ENCODE assay signal across 8 cellular contexts in the genomic region with DNA sequence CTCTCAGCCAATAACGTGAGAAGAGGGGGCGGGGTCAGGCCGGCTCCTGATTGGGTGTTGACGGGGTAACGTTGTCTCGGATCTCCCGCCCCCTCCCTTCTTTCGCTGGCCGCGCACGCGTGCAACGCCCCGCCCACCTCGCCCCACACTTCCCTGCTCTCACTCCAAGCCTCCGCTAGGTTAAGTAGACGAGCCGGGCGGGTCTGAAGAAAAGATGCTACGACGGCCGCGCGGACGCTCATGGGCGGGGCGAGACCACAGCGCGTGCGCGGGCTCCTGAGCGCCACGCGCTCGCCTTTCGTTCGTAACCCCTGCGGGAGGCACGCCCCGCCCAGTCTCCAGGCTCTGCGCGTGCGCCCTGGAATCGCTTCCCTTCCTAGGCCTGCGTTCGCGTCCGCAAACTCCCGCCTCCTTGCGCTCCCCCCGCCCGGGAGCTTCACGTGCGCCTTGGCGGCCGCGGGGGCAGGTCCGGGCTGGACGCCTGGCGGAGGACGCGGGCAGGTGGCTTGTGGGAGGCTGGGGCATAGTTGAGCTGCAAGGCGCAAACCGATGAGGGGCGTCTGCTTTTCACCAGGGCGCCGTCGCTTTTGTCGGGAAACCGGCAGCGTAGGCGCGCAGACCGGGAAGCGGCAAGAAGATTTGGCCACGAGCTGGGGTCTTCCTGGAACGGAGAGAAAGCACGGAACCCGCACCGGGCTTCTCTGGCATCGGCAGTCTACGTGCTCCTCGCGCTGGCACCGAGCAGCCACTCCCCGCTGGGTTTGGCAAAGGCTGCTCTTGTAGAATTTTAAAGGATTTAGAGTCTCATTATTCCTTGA. TPM values are rescaled to one million over a fixed set of nuclear protein-coding genes. Genes with fewer than 3 reads are reported as not detected.
DNase-seq lines count a peak whose midpoint lies in the region; ATAC-seq and TF ChIP-seq lines count a peak whose summit lies in the region.

No MANE protein-coding gene starts in this region.

- TF ChIP-seq EP300 in Ishikawa (IDR thresholded peaks at IDR 0.05; ENCODE audit: borderline replicate concordance) = 0 out of 2 replicates have a peak, but pooled peaks have one; percentile 15

- peak overlapping the region; percentile 83 for H3K4me3 ChIP-seq in epithelial cell of proximal tubule (ENCODE audit: low read depth, low read length)

- peak; percentile 2; the same call in 1 of the 2 replicates for TF ChIP-seq RAD21 in Ishikawa (IDR thresholded peaks at IDR 0.05; ENCODE audit: low read depth)

- peak; percentile 17 for TF ChIP-seq CTCF in epithelial cell of proximal tubule (conservative IDR thresholded peaks at IDR 0.05; ENCODE audit: low read depth, low read length)

- DNase-seq in DMS53 treated with DMSO at 0.1 percent for 48 hours (lab: John Stamatoyannopoulos, UW; ENCODE audit: unreplicated experiment) (peak; percentile 96), OCI-M2 (lab: John Stamatoyannopoulos, UW; ENCODE audit: unreplicated experiment) (peak; percentile 78), epithelial cell of proximal tubule (ENCODE audit: low read depth) (peak; percentile 76), mucosa of gallbladder (ENCODE audit: low spot score) (peak; percentile 100)
- peak; percentile 98 for DNase-seq in activated T-cell treated with anti-CD3 and anti-CD28 coated beads, Interleukin-2, amount 50 U/mL, for 1 hour
- peak; percentile 100 for DNase-seq in stimulated activated CD8-positive, alpha-beta memory T cell treated with anti-CD3 and anti-CD28 coated beads, Interleukin-4, amount 100 ng/mL, for 24 hours (ENCODE audit: low read depth)

- ATAC-seq in GM21619 (IDR thresholded peaks at IDR 0.05; ENCODE audit: unreplicated experiment) = peak; percentile 79

TF ChIP-seq in Ishikawa, 13 proteins besides CTCF, POLR2A, EP300 and RAD21:
- TF ChIP-seq YY1 (IDR thresholded peaks at IDR 0.05; ENCODE audit: low read depth) (no peak; the same call in 1 of the 2 replicates), TCF12 (IDR thresholded peaks at IDR 0.05; ENCODE audit: low read depth) (peak; percentile 71; the same call in 1 of the 2 replicates), CREB1 (IDR thresholded peaks at IDR 0.05; ENCODE audit: low read depth) (no peak; the same call in 1 of the 2 replicates), TAF1 (IDR thresholded peaks at IDR 0.05; ENCODE audit: low read depth) (peak; percentile 69), EGR1 (IDR thresholded peaks at IDR 0.05) (peak; percentile 65), ZBTB7A (IDR thresholded peaks at IDR 0.05; ENCODE audit: low read depth) (peak; percentile 71; the same call in 1 of the 2 replicates), NFIC (IDR thresholded peaks at IDR 0.05) (peak; percentile 67), TEAD4 (IDR thresholded peaks at IDR 0.05) (peak; percentile 31; the same call in 1 of the 2 replicates)
- TF ChIP-seq, protein P1, sequence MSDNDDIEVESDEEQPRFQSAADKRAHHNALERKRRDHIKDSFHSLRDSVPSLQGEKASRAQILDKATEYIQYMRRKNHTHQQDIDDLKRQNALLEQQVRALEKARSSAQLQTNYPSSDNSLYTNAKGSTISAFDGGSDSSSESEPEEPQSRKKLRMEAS (IDR thresholded peaks at IDR 0.05) = peak; percentile 99
- TF ChIP-seq, protein P2, sequence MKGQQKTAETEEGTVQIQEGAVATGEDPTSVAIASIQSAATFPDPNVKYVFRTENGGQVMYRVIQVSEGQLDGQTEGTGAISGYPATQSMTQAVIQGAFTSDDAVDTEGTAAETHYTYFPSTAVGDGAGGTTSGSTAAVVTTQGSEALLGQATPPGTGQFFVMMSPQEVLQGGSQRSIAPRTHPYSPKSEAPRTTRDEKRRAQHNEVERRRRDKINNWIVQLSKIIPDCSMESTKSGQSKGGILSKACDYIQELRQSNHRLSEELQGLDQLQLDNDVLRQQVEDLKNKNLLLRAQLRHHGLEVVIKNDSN (IDR thresholded peaks at IDR 0.05) = peak; percentile 87
TF ChIP-seq in Ishikawa: peak in this region for 8.

RNA-seq across cellular contexts. Expression of a gene that starts 0.5 kb away (rescaled TPM):
- total RNA-seq in epithelial cell of proximal tubule (7.7 and 14.0 TPM in 2 replicates), mucosa of gallbladder (113 TPM)

Comparison
In these comparisons a context has a peak if more than half of its experiments do, and no peak if none do; other contexts are left out.
1. Peak in every context shown above with its lines: DNase-seq, ATAC-seq and H3K4me3 ChIP-seq.